In the genomic region with DNA sequence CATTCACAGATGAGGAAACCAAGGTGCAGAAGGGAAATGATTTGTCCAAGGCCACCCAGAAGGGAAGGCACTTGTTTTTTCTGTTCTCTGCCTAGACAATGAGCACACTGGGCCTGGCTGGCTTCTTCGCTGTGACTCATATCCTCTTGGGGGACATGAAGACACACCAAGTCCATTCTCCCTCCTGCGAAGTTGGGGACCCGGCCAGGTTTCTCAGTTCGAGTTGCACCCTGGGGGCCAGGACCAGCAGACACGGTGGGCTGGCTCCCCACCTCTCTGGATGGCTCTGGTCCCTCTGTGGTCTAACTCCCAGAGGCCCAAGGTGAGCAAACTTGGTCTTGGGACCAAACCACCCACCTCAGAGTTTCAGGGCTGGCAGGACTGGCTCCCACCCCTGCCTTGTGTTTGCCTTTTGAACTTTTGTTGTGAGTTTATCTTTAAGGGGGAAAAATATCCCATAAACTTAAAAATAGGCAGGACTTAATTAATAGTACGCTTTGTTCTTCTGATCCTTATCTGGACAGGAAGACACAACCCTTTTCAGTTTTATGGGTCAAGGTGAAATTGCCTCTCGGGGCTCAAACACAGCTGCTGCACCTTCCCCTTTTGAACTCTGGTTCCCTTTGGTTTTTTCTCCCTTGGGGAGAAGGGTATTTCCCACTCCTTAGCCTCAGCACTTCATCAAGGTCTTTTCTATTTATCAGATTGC, we compare ENCODE assay signal across 7 cellular contexts. TPM values are rescaled to one million over a fixed set of nuclear protein-coding genes. Genes with fewer than 3 reads are reported as not detected.
DNase-seq lines count a peak whose midpoint lies in the region; ATAC-seq, FAIRE-seq and TF ChIP-seq lines count a peak whose summit lies in the region.

No MANE protein-coding gene starts in this region.

- ATAC-seq in GM19395 (IDR thresholded peaks at IDR 0.05; ENCODE audit: unreplicated experiment), result peak; percentile 59
- peak; percentile 73 for ATAC-seq in HG03354 (IDR thresholded peaks at IDR 0.05; ENCODE audit: poor library complexity, severe bottlenecking, unreplicated experiment)

- peak overlapping the region; percentile 64 to 93 (median 83) for H3K27ac ChIP-seq in adrenal gland
- peak overlapping the region in 1 of 2 donors; percentile 85 for H3K27ac ChIP-seq in small intestine (ENCODE audit: low read depth in 1 of 2, low read length in 1 of 2)
- no peak overlapping the region for H3K27ac ChIP-seq in colonic mucosa

- H3K4me3 ChIP-seq in adrenal gland (no peak overlapping the region), small intestine (ENCODE audit: low read depth in 1 of 2, low read length in 2 of 2) (no peak overlapping the region), colonic mucosa (no peak overlapping the region)

- peak; percentile 41 to 78 (median 73) for DNase-seq in adrenal gland
- DNase-seq in small intestine, result peak; percentile 75
- no peak for DNase-seq in COLO668 (lab: John Stamatoyannopoulos, UW; ENCODE audit: unreplicated experiment)
- no peak for DNase-seq in colonic mucosa
- DNase-seq in stimulated activated CD4-positive, alpha-beta T cell treated with anti-CD3 and anti-CD28 coated beads, Interleukin-4, amount 100 ng/mL, for 4 hours, result no peak

- no peak for TF ChIP-seq POLR2A in adrenal gland (IDR thresholded peaks at IDR 0.05)

- no peak overlapping the region for H3K9ac ChIP-seq in colonic mucosa (ENCODE audit: low read depth in 2 of 2, low read length in 2 of 2)

- WGBS in adrenal gland, 4 donors, result 20 to 32% (median 27%) methylated on average over 7 of the region's 7 CpGs
- WGBS in small intestine, 3 donors, result 16 to 43% (median 29%) methylated on average over 7 of the region's 7 CpGs

- no peaks in the 10 kb centered on the region for H3K9me3 ChIP-seq in adrenal gland (replicated peaks in 1 of 3)
- H3K9me3 ChIP-seq in small intestine (ENCODE audit: control insufficient read depth, low read depth), result no peaks in the 10 kb centered on the region
- H3K9me3 ChIP-seq in colonic mucosa, result no peaks in the 10 kb centered on the region

- TF ChIP-seq CTCF in adrenal gland (IDR thresholded peaks at IDR 0.05), result no peak
- TF ChIP-seq CTCF in colonic mucosa (IDR thresholded peaks at IDR 0.05), result no peak

- FAIRE-seq in small intestine (lab: Jason Lieb, UNC), result no peak

- H3K27me3 ChIP-seq in adrenal gland, result no peaks in the 10 kb centered on the region
- no peaks in the 10 kb centered on the region for H3K27me3 ChIP-seq in small intestine (ENCODE audit: control insufficient read depth in 2 of 2, insufficient read depth in 2 of 2, low read length in 2 of 2)
- no peaks in the 10 kb centered on the region for H3K27me3 ChIP-seq in colonic mucosa

- H3K4me1 ChIP-seq in adrenal gland (replicated peaks in 1 of 2) (peaks cover 12% of the 10 kb centered on the region in 2 donors), small intestine (ENCODE audit: control insufficient read depth in 2 of 2, insufficient read depth in 1 of 2, low read depth in 1 of 2, low read length in 1 of 2) (no peaks in the 10 kb centered on the region), colonic mucosa (no peaks in the 10 kb centered on the region)

- H3K36me3 ChIP-seq in adrenal gland (replicated peaks in 1 of 2) (no peaks in the 10 kb centered on the region), small intestine (ENCODE audit: control insufficient read depth in 2 of 2, insufficient read depth in 2 of 2, low read length in 2 of 2) (no peaks in the 10 kb centered on the region), colonic mucosa (no peaks in the 10 kb centered on the region)

- intact Hi-C loops in adrenal gland (cut with DNase I), result no loop called here
- intact Hi-C loops in colonic mucosa (cut with DNase I), result no loop called here

RNA-seq across cellular contexts. Expression of gene MLEC, which starts 9.0 kb away (rescaled TPM):
- total RNA-seq in adrenal gland (100 to 1,000 TPM; 210 to 555 (median 303) TPM), colonic mucosa (100 to 1,000 TPM; 331 to 500 TPM)
- polyA plus RNA-seq in adrenal gland (100 to 1,000 TPM in 1 of 3 donors, 10 to 100 TPM in 2; 68.3 to 286 (median 90.0) TPM), small intestine (100 to 1,000 TPM in 1 of 3 donors, 10 to 100 TPM in 1, 1 to 10 TPM in 1; 9.7 to 228 (median 14.3) TPM)

RNA-seq across cellular contexts. Expression of gene UNC119B, which starts 32.3 kb away (rescaled TPM):
- total RNA-seq in adrenal gland (10 to 100 TPM; 44.4 to 97.5 (median 70.0) TPM), colonic mucosa (10 to 100 TPM; 22.7 to 28.3 TPM)
- polyA plus RNA-seq in adrenal gland (10 to 100 TPM; 14.0 to 43.9 (median 17.9) TPM), small intestine (10 to 100 TPM in 1 of 3 donors, 1 to 10 TPM in 2; 6.9 to 19.1 (median 8.6) TPM)

RNA-seq across cellular contexts. Expression of gene CABP1, which starts 37.5 kb away (rescaled TPM):
- total RNA-seq in adrenal gland, result 1 to 10 TPM in 6 of 8 donors, under 1 TPM in 1, not detected in 1; 0.42 to 3.9 (median 2.1) TPM
- polyA plus RNA-seq in adrenal gland, result 1 to 10 TPM; 2.3 to 5.1 (median 2.9) TPM
- 1 to 10 TPM in 1 of 3 donors, under 1 TPM in 1, not detected in 1; 0.67 to 1.5 TPM for polyA plus RNA-seq in small intestine
- total RNA-seq in colonic mucosa, result under 1 TPM; 0.77 to 0.79 TPM

RNA-seq across cellular contexts. Expression of gene ACADS, which starts 47.7 kb away (rescaled TPM):
- total RNA-seq in adrenal gland, result 100 to 1,000 TPM in 4 of 8 donors, 10 to 100 TPM in 4; 54.9 to 179 (median 97.4) TPM
- polyA plus RNA-seq in adrenal gland, result 10 to 100 TPM in 2 of 3 donors, 1 to 10 TPM in 1; 6.2 to 68.4 (median 53.9) TPM
- polyA plus RNA-seq in small intestine, result 100 to 1,000 TPM in 2 of 3 donors, 10 to 100 TPM in 1; 99.4 to 359 (median 270) TPM
- total RNA-seq in colonic mucosa, result 100 to 1,000 TPM in 1 of 2 donors, 10 to 100 TPM in 1; 86.0 to 202 TPM

Comparison
In these comparisons a context has a peak if more than half of its experiments do, and no peak if none do; other contexts are left out.
1. DNase-seq: peak in adrenal gland (7 of 7) and small intestine (single experiment); none in COLO668 (single experiment), colonic mucosa (single experiment) and stimulated activated CD4-positive, alpha-beta T cell treated with anti-CD3 and anti-CD28 coated beads, Interleukin-4, amount 100 ng/mL, for 4 hours (0 of 2).